1 cellular context compared by ENCODE assay signal in genomic region chr20:40508821-40509220, GRCh38.
TF ChIP-seq lines count a peak whose summit lies in the region.

No MANE protein-coding gene starts in this region.

TF ChIP-seq in WTC11, 78 proteins besides CTCF, POLR2A, EP300 and RAD21 (continued from another document):
- TF ChIP-seq ATF2 (CRISPR knock-in tag; IDR thresholded peaks at IDR 0.05; ENCODE audit: borderline replicate concordance, low read depth) (no peak), TEAD4 (CRISPR knock-in tag; IDR thresholded peaks at IDR 0.05) (no peak), IRF2 (CRISPR knock-in tag; IDR thresholded peaks at IDR 0.05; ENCODE audit: borderline replicate concordance, low read depth) (no peak), AFF4 (CRISPR knock-in tag; IDR thresholded peaks at IDR 0.05; ENCODE audit: borderline replicate concordance) (no peak), ZNF232 (CRISPR knock-in tag; IDR thresholded peaks at IDR 0.05) (no peak), HMGXB4 (CRISPR knock-in tag; IDR thresholded peaks at IDR 0.05) (no peak), GABPB1 (CRISPR knock-in tag; IDR thresholded peaks at IDR 0.05) (no peak)
TF ChIP-seq in WTC11: peak in this region for 0.
